3 cellular contexts compared by ENCODE assay signal in the genomic region with DNA sequence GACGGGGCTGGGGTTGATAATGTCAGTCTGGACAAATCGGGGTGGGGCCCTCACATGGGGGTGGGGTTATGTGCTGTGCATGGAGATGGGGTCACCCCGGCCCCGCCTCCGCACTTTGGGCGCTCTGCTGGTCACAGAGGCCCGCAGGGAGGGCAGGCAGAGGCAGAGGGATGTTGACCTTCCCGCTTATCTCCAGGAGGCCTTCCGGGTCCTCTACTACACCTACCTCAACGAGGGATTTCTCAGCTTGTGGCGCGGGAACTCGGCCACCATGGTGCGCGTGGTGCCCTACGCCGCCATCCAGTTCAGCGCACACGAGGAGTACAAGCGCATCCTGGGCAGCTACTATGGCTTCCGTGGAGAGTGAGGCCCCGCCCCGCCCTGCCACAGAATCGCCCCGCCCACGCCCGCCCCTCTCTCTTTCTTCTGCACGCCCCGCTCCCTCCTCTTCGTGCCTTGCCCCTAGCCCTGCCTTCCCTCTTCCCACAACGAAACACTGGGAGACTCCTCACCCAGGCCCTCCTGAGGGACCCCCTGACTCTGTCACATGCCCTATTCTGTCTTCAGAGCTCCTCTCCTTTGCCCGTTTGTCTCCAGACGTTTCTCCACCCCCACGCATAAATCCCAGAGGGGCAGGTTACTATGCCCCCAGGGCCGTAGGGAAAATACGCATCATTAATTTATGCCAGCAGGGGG.
TF ChIP-seq lines count a peak whose summit lies in the region.

No MANE protein-coding gene starts in this region.

TF ChIP-seq in SK-N-SH, 30 proteins besides CTCF, POLR2A, EP300 and RAD21:
- TF ChIP-seq EZH2phosphoT487 (IDR thresholded peaks at IDR 0.05; ENCODE audit: borderline replicate concordance, low read depth) (no peak), YY1 (IDR thresholded peaks at IDR 0.05; ENCODE audit: low read depth) (no peak), CHD2 (IDR thresholded peaks at IDR 0.05; ENCODE audit: low read length, partially characterized antibody) (no peak), MEF2A (IDR thresholded peaks at IDR 0.05; ENCODE audit: borderline replicate concordance, low read depth) (no peak), POLR2AphosphoS5 (IDR thresholded peaks at IDR 0.05; ENCODE audit: low read depth, low read length) (no peak)

TF ChIP-seq in SK-N-SH treated with all-trans-retinoic acid at 6 μM for 48 hours, 23 proteins besides CTCF, POLR2A, EP300 and RAD21:
- no peak for TF ChIP-seq CSRNP3 (CRISPR knock-in tag; IDR thresholded peaks at IDR 0.05)
- TF ChIP-seq ZNF70 (CRISPR knock-in tag; IDR thresholded peaks at IDR 0.05): no peak
- TF ChIP-seq GLIS3 (CRISPR knock-in tag; IDR thresholded peaks at IDR 0.05): no peak
- no peak for TF ChIP-seq ZNF565 (CRISPR knock-in tag; conservative IDR thresholded peaks at IDR 0.05; ENCODE audit: low read depth)
- no peak for TF ChIP-seq SNAI2 (CRISPR knock-in tag; IDR thresholded peaks at IDR 0.05)
- no peak for TF ChIP-seq TCF4 (CRISPR knock-in tag; IDR thresholded peaks at IDR 0.05; ENCODE audit: borderline replicate concordance)
- no peak for TF ChIP-seq RARB (CRISPR knock-in tag; IDR thresholded peaks at IDR 0.05)
- no peak for TF ChIP-seq ZFP3 (CRISPR knock-in tag; IDR thresholded peaks at IDR 0.05)
- TF ChIP-seq ISL1 (CRISPR knock-in tag; IDR thresholded peaks at IDR 0.05): no peak
- no peak for TF ChIP-seq ARNTL (CRISPR knock-in tag; IDR thresholded peaks at IDR 0.05; ENCODE audit: borderline replicate concordance, low read depth)
- TF ChIP-seq, protein P1, sequence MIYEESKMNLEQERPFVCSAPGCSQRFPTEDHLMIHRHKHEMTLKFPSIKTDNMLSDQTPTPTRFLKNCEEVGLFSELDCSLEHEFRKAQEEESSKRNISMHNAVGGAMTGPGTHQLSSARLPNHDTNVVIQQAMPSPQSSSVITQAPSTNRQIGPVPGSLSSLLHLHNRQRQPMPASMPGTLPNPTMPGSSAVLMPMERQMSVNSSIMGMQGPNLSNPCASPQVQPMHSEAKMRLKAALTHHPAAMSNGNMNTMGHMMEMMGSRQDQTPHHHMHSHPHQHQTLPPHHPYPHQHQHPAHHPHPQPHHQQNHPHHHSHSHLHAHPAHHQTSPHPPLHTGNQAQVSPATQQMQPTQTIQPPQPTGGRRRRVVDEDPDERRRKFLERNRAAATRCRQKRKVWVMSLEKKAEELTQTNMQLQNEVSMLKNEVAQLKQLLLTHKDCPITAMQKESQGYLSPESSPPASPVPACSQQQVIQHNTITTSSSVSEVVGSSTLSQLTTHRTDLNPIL (CRISPR knock-in tag; IDR thresholded peaks at IDR 0.05; ENCODE audit: low read depth): no peak
- TF ChIP-seq, protein P2, sequence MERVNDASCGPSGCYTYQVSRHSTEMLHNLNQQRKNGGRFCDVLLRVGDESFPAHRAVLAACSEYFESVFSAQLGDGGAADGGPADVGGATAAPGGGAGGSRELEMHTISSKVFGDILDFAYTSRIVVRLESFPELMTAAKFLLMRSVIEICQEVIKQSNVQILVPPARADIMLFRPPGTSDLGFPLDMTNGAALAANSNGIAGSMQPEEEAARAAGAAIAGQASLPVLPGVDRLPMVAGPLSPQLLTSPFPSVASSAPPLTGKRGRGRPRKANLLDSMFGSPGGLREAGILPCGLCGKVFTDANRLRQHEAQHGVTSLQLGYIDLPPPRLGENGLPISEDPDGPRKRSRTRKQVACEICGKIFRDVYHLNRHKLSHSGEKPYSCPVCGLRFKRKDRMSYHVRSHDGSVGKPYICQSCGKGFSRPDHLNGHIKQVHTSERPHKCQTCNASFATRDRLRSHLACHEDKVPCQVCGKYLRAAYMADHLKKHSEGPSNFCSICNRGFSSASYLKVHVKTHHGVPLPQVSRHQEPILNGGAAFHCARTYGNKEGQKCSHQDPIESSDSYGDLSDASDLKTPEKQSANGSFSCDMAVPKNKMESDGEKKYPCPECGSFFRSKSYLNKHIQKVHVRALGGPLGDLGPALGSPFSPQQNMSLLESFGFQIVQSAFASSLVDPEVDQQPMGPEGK (CRISPR knock-in tag; IDR thresholded peaks at IDR 0.05; ENCODE audit: borderline replicate concordance): no peak
- TF ChIP-seq TOX (CRISPR knock-in tag; IDR thresholded peaks at IDR 0.05; ENCODE audit: borderline replicate concordance): no peak
- TF ChIP-seq, protein P3, sequence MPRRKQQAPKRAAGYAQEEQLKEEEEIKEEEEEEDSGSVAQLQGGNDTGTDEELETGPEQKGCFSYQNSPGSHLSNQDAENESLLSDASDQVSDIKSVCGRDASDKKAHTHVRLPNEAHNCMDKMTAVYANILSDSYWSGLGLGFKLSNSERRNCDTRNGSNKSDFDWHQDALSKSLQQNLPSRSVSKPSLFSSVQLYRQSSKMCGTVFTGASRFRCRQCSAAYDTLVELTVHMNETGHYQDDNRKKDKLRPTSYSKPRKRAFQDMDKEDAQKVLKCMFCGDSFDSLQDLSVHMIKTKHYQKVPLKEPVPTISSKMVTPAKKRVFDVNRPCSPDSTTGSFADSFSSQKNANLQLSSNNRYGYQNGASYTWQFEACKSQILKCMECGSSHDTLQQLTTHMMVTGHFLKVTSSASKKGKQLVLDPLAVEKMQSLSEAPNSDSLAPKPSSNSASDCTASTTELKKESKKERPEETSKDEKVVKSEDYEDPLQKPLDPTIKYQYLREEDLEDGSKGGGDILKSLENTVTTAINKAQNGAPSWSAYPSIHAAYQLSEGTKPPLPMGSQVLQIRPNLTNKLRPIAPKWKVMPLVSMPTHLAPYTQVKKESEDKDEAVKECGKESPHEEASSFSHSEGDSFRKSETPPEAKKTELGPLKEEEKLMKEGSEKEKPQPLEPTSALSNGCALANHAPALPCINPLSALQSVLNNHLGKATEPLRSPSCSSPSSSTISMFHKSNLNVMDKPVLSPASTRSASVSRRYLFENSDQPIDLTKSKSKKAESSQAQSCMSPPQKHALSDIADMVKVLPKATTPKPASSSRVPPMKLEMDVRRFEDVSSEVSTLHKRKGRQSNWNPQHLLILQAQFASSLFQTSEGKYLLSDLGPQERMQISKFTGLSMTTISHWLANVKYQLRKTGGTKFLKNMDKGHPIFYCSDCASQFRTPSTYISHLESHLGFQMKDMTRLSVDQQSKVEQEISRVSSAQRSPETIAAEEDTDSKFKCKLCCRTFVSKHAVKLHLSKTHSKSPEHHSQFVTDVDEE (CRISPR knock-in tag; IDR thresholded peaks at IDR 0.05): no peak
- no peak for TF ChIP-seq PPARA (CRISPR knock-in tag; IDR thresholded peaks at IDR 0.05; ENCODE audit: borderline replicate concordance)
- TF ChIP-seq ZNF8 (CRISPR knock-in tag; IDR thresholded peaks at IDR 0.05): no peak
- no peak for TF ChIP-seq BACH2 (CRISPR knock-in tag; IDR thresholded peaks at IDR 0.05; ENCODE audit: borderline replicate concordance)

TF ChIP-seq in GM12878, 131 proteins besides CTCF, POLR2A, EP300 and RAD21:
- TF ChIP-seq SIX5 (IDR thresholded peaks at IDR 0.05; ENCODE audit: low read depth, low read length, severe bottlenecking): no peak
- TF ChIP-seq, protein P4, sequence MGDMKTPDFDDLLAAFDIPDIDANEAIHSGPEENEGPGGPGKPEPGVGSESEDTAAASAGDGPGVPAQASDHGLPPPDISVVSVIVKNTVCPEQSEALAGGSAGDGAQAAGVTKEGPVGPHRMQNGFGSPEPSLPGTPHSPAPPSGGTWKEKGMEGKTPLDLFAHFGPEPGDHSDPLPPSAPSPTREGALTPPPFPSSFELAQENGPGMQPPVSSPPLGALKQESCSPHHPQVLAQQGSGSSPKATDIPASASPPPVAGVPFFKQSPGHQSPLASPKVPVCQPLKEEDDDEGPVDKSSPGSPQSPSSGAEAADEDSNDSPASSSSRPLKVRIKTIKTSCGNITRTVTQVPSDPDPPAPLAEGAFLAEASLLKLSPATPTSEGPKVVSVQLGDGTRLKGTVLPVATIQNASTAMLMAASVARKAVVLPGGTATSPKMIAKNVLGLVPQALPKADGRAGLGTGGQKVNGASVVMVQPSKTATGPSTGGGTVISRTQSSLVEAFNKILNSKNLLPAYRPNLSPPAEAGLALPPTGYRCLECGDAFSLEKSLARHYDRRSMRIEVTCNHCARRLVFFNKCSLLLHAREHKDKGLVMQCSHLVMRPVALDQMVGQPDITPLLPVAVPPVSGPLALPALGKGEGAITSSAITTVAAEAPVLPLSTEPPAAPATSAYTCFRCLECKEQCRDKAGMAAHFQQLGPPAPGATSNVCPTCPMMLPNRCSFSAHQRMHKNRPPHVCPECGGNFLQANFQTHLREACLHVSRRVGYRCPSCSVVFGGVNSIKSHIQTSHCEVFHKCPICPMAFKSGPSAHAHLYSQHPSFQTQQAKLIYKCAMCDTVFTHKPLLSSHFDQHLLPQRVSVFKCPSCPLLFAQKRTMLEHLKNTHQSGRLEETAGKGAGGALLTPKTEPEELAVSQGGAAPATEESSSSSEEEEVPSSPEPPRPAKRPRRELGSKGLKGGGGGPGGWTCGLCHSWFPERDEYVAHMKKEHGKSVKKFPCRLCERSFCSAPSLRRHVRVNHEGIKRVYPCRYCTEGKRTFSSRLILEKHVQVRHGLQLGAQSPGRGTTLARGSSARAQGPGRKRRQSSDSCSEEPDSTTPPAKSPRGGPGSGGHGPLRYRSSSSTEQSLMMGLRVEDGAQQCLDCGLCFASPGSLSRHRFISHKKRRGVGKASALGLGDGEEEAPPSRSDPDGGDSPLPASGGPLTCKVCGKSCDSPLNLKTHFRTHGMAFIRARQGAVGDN (IDR thresholded peaks at IDR 0.05): 0 out of 2 replicates have a peak, but pooled peaks have one; percentile 35
- TF ChIP-seq MEF2B (IDR thresholded peaks at IDR 0.05; ENCODE audit: partially characterized antibody, poor library complexity, severe bottlenecking): peak; percentile 25
- TF ChIP-seq SUPT20H (IDR thresholded peaks at IDR 0.05; ENCODE audit: borderline replicate concordance, control insufficient read depth, low read depth, low read length): no peak
